ENCODE assay signal across 9 cellular contexts in the genomic region with DNA sequence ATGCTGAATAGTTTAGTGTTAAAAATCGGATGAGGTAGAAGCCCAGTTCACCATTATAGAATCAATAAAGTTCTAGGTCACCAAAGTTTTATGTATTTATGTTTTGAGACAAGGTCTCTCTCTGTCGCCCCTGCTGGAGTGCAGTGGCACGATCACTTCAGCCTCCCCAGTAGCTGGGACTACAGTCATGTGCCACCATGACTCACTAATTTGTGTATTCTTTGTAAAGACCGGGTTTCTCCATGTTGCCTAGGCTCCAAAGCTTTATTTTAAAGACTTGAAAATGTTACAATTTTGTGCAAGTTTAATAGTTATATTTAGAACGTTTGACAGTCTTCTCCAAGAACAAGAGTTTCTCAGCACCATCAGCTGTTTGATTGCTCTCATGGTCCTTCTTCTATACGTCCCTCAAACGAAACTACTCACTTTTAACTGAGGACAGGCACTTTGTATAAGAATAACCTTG. TPM values are rescaled to one million over a fixed set of nuclear protein-coding genes. Genes with fewer than 3 reads are reported as not detected.
DNase-seq lines count a peak whose midpoint lies in the region; ATAC-seq, FAIRE-seq and TF ChIP-seq lines count a peak whose summit lies in the region.
"Had no signal": no experiment of that assay in that cellular context is flagged by ENCODE, and none has a peak within 500 bp of the region (broad histone marks: within the 10 kb centered on the region; RNA-seq: fewer than 3 reads in every experiment).

No MANE protein-coding gene starts in this region.

- H3K4me2 ChIP-seq in astrocyte (ENCODE audit: low read length) = peak overlapping the region; percentile 24

- DNase-seq in AG04450 (ENCODE audit: low read depth, low spot score) = peak; percentile 36
- peak; percentile 38 for DNase-seq in RPMI8226
- DNase-seq in astrocyte (ENCODE audit: low read depth) = peak; percentile 56
- peak in 26 of 49 donors; percentile 2 to 62 (median 28) for DNase-seq in substantia nigra (lab: John Stamatoyannopoulos, UW)

- ATAC-seq in GM18498 (IDR thresholded peaks at IDR 0.05; ENCODE audit: unreplicated experiment) (no peak), HG03460 (IDR thresholded peaks at IDR 0.05; ENCODE audit: unreplicated experiment) (no peak)

- peak overlapping the region; percentile 58 for H3K27ac Mint-ChIP-seq in astrocyte (ENCODE audit: unreplicated experiment)

- TF ChIP-seq CTCF in AG04450 (IDR thresholded peaks at IDR 0.05; ENCODE audit: low read depth, low read length) (peak; percentile 65), GM12875 (IDR thresholded peaks at IDR 0.05; ENCODE audit: borderline replicate concordance, insufficient read depth, low read depth, low read length) (peak; percentile 57; the same call in 1 of the 2 replicates), astrocyte (IDR thresholded peaks at IDR 0.05; ENCODE audit: insufficient read depth, low read depth, low read length) (peak; percentile 80)

- H3K4me3 Mint-ChIP-seq in astrocyte (ENCODE audit: unreplicated experiment) = no peak overlapping the region

- H3K27me3 ChIP-seq in AG04450 (ENCODE audit: control insufficient read depth, insufficient read depth, low read length) (no peaks in the 10 kb centered on the region), astrocyte (ENCODE audit: insufficient read depth, low read length) (no peaks in the 10 kb centered on the region), layer of hippocampus (ENCODE audit: control insufficient read depth, insufficient read depth, low read length) (no peaks in the 10 kb centered on the region)

- H3K9ac ChIP-seq in astrocyte (ENCODE audit: low read length) = no peak overlapping the region

- H3K4me1 Mint-ChIP-seq in astrocyte (ENCODE audit: low read depth, unreplicated experiment) = no peaks in the 10 kb centered on the region

- H4K20me1 ChIP-seq in astrocyte (ENCODE audit: insufficient read depth, low read length) = peaks cover 6% of the 10 kb centered on the region

- POLR2A ChIA-PET in AG04450 (lab: Yijun Ruan, JAX) = no interaction called here

- H3K4me1 ChIP-seq in astrocyte (ENCODE audit: insufficient read depth, low read length) = no peaks in the 10 kb centered on the region

- H3K27ac ChIP-seq in AG04450 (ENCODE audit: low read depth, low read length) = no peak overlapping the region
- H3K27ac ChIP-seq in astrocyte (ENCODE audit: low read depth, low read length) = peak overlapping the region; percentile 37
- peak overlapping the region; percentile 58 for H3K27ac ChIP-seq in layer of hippocampus (ENCODE audit: low read depth, low read length)
- H3K27ac ChIP-seq in substantia nigra (ENCODE audit: low read depth, low read length, poor library complexity, severe bottlenecking) = peak overlapping the region; percentile 69

- H3K4me3 ChIP-seq in AG04450 (ENCODE audit: low read depth, low read length) (no peak overlapping the region), GM12875 (ENCODE audit: low read depth, low read length) (no peak overlapping the region), astrocyte (ENCODE audit: insufficient read depth, low read depth, low read length) (no peak overlapping the region)
- H3K4me3 ChIP-seq: skin epidermis had no signal

- H3K9me3 Mint-ChIP-seq in astrocyte (ENCODE audit: unreplicated experiment) = no peaks in the 10 kb centered on the region

- peaks cover 6% of the 10 kb centered on the region for H3K36me3 ChIP-seq in astrocyte (ENCODE audit: insufficient read depth, low read length)

- H3K36me3 Mint-ChIP-seq in astrocyte (ENCODE audit: low read depth, unreplicated experiment) = peaks cover 4% of the 10 kb centered on the region

- H3K9me3 ChIP-seq in AG04450 (ENCODE audit: control insufficient read depth, insufficient read depth, low read length) = no peaks in the 10 kb centered on the region
- H3K9me3 ChIP-seq in astrocyte (ENCODE audit: insufficient read depth, low read depth, low read length) = no peaks in the 10 kb centered on the region

- H3K27me3 Mint-ChIP-seq in astrocyte (ENCODE audit: low read depth, unreplicated experiment) = no peaks in the 10 kb centered on the region

- no peak for FAIRE-seq in astrocyte (lab: Jason Lieb, UNC)

- CTCF ChIA-PET in AG04450 (lab: Charles Lee) = interaction anchor here (0.7 to 1.0 kb wide), 6 partner anchors 13 to 83 kb away, joined by 3 to 5 read pairs (median 3); no protein-coding TSS in a partner anchor

- peaks cover 9% of the 10 kb centered on the region for H3K79me2 ChIP-seq in astrocyte (ENCODE audit: insufficient read depth, low read length)

- no peak overlapping the region for H2AFZ ChIP-seq in astrocyte (ENCODE audit: low read depth, low read length)

RNA-seq across cellular contexts. Expression of gene NDE1, which starts 32.1 kb away (rescaled TPM):
- 28.1 and 29.9 TPM in 2 replicates for polyA plus RNA-seq in AG04450 (2011; rRNA removed)
- polyA minus RNA-seq in AG04450 (2011; rRNA and poly(A)+ RNA removed) = 24.2 and 26.1 TPM in 2 replicates
- total RNA-seq in astrocyte = 27.6 and 31.4 TPM in 2 replicates

RNA-seq across cellular contexts. Expression of gene MARF1, which starts 39.2 kb away (rescaled TPM):
- 31.6 and 37.4 TPM in 2 replicates for polyA plus RNA-seq in AG04450 (2011; rRNA removed)
- polyA minus RNA-seq in AG04450 (2011; rRNA and poly(A)+ RNA removed) = 33.0 and 34.3 TPM in 2 replicates
- 46.0 and 47.4 TPM in 2 replicates for total RNA-seq in astrocyte
